Comparison of ENCODE assay signal across 28 cellular contexts in the genomic region with DNA sequence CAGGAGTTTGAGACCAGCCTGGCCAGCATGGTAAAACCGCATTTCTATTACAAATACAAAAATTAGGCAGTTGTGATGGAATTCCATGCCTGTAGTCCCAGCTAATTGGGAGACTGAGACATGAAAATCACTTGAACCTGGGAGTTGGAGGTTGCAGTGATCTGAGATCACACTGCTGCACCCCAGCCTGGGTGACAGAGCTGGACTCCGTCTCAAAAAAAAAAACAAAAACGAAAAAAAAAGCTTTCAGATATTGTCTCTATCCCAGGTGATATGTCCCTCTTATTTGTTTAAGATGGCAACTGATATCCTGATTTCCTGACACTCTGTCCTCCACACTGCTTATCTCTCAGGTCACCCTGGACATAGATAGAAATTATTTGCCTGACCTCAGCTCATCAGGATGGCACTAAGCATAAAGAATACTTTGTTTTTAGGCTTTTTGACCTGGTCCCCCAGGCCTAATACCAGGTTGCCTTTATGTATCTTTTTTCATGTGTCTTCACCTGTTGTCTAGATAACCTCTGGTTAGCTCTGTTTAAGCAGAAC.
"Had no signal": no experiment of that assay in that cellular context is flagged by ENCODE, and none has a peak within 500 bp of the region (broad histone marks: within the 10 kb centered on the region; RNA-seq: fewer than 3 reads in every experiment).

No MANE protein-coding gene starts in this region.

- H3K4me1 Mint-ChIP-seq: mesothelial cell of epicardium, naive B cell had no signal

- H3K27me3 ChIP-seq: esophagus squamous epithelium, gastrocnemius medialis, heart right ventricle, left lung had no signal

- H3K4me1 ChIP-seq: esophagus squamous epithelium, gastrocnemius medialis, heart right ventricle, left lung, lower lobe of right lung had no signal

- DNase-seq: cortex of kidney; effector CD8-positive, alpha-beta T cell; effector memory CD8-positive, alpha-beta T cell; endodermal cell; erythroblast; esophagus squamous epithelium; foreskin fibroblast; foreskin melanocyte; gastrocnemius medialis; glutamatergic neuron; head of caudate nucleus; heart right ventricle; hippocampal formation; left cardiac atrium; left ventricle myocardium superior; lower lobe of right lung; mesenchymal stem cell; mucosa of descending colon; naive B cell; naive thymus-derived CD8-positive, alpha-beta T cell had no signal

- ATAC-seq: effector memory CD8-positive, alpha-beta T cell; esophagus mucosa; gastrocnemius medialis; heart right ventricle; left cardiac atrium; left lung; left ventricle myocardium superior; lower lobe of right lung; mucosa of descending colon; naive thymus-derived CD8-positive, alpha-beta T cell had no signal

- H3K4me3 ChIP-seq: esophagus squamous epithelium, gastrocnemius medialis, heart right ventricle, left lung, lower lobe of right lung, mucosa of descending colon had no signal

- H3K9me3 ChIP-seq: esophagus squamous epithelium, gastrocnemius medialis, heart right ventricle, left lung, lower lobe of right lung, mucosa of descending colon had no signal

- H3K9me3 Mint-ChIP-seq: dendritic cell treated with granulocyte-macrophage colony-stimulating factor and Interleukin-4, amounts not matched to agents 40 ng/mL and 50 ng/mL, for 4 days; endodermal cell; mesothelial cell of epicardium; naive B cell had no signal

- H3K36me3 Mint-ChIP-seq: mesothelial cell of epicardium; naive B cell; naive thymus-derived CD8-positive, alpha-beta T cell had no signal

- H3K27me3 Mint-ChIP-seq: dendritic cell treated with granulocyte-macrophage colony-stimulating factor and Interleukin-4, amounts not matched to agents 40 ng/mL and 50 ng/mL, for 4 days; effector memory CD8-positive, alpha-beta T cell; naive B cell; naive thymus-derived CD8-positive, alpha-beta T cell had no signal

- FAIRE-seq: endometrium, islet of Langerhans, keratinocyte had no signal

- H3K4me3 Mint-ChIP-seq: dendritic cell treated with granulocyte-macrophage colony-stimulating factor and Interleukin-4, amounts not matched to agents 40 ng/mL and 50 ng/mL, for 4 days; effector memory CD8-positive, alpha-beta T cell; endodermal cell; mesothelial cell of epicardium; naive B cell; naive thymus-derived CD8-positive, alpha-beta T cell had no signal

- H3K27ac ChIP-seq: epithelial cell of prostate, esophagus squamous epithelium, gastrocnemius medialis, heart right ventricle, left lung, lower lobe of right lung had no signal

- H3K27ac Mint-ChIP-seq: dendritic cell treated with granulocyte-macrophage colony-stimulating factor and Interleukin-4, amounts not matched to agents 40 ng/mL and 50 ng/mL, for 4 days; effector memory CD8-positive, alpha-beta T cell; endodermal cell; mesothelial cell of epicardium; naive B cell had no signal

- H3K36me3 ChIP-seq: esophagus squamous epithelium, gastrocnemius medialis, heart right ventricle, left lung, lower lobe of right lung had no signal
